Comparison of ENCODE assay signal across 15 cellular contexts in the genomic region with DNA sequence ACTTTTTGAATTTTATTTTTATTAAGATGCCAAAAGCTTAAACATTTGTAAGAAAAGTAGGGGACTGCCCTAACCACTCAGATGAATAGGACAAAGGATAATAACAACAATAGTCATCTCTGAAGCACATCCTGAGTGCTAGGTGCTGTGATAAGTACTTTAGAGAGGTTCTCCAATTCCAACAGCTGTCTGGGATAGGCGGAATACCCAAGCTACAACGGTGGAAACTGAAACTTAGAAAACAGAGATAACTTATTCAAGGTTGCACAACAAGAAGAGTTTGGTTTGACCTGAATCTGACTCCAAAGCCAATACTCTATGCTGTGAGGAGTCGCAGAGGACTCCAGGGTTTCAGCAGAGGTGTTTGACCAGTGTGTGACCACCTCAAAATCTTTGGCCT. TPM values are rescaled to one million over a fixed set of nuclear protein-coding genes. Genes with fewer than 3 reads are reported as not detected.
DNase-seq lines count a peak whose midpoint lies in the region; ATAC-seq and TF ChIP-seq lines count a peak whose summit lies in the region.
"Had no signal": no experiment of that assay in that cellular context is flagged by ENCODE, and none has a peak within 500 bp of the region (broad histone marks: within the 10 kb centered on the region; RNA-seq: fewer than 3 reads in every experiment).

No MANE protein-coding gene starts in this region.

- no peak for DNase-seq in SK-N-MC (ENCODE audit: low read depth, low spot score)
- DNase-seq in kidney epithelial cell (ENCODE audit: low read depth) = no peak
- no peak for DNase-seq in NCI-H1417 treated with DMSO at 0.1 percent for 48 hours (lab: John Stamatoyannopoulos, UW)
- DNase-seq in testis = no peak
- DNase-seq in stimulated activated CD4-positive, alpha-beta T cell treated with anti-CD3 and anti-CD28 coated beads, Interleukin-1b, Interleukin-23, amount 100 ng/mL, for 48 hours = no peak
- DNase-seq: activated CD8-positive, alpha-beta T cell treated with anti-CD3 and anti-CD28 coated beads, Interleukin-2, amount 10 ng/mL, durations not matched to agents 7 days and 5 days; brain microvascular endothelial cell; kidney; mucosa of descending colon; NCI-H2171 treated with DMSO at 0.1 percent for 48 hours had no signal

- WGBS in testis, 2 donors = 46 to 50% methylated on average over 3 of the region's 3 CpGs

- no peaks in the 10 kb centered on the region for H3K27me3 ChIP-seq in BLaER1 treated with 17β-estradiol and CSF1 and Interleukin-3, amounts not matched to agents 10 nM and 100 nM
- H3K27me3 ChIP-seq in HUES6 (ENCODE audit: control insufficient read depth, insufficient read depth, low read length) = peaks cover 15% of the 10 kb centered on the region
- H3K27me3 ChIP-seq in kidney epithelial cell (ENCODE audit: control insufficient read depth, insufficient read depth, low read length) = no peaks in the 10 kb centered on the region
- no peaks in the 10 kb centered on the region for H3K27me3 ChIP-seq in testis
- H3K27me3 ChIP-seq: brain microvascular endothelial cell had no signal

- H3K4me3 ChIP-seq in BLaER1 treated with 17β-estradiol and CSF1 and Interleukin-3, amounts not matched to agents 10 nM and 100 nM = peak overlapping the region in 3 of 10 experiments; percentile 27 to 89 (median 76); a peak in 3 of 20 replicates
- peak overlapping the region; percentile 86; the same call in 1 of the 2 replicates for H3K4me3 ChIP-seq in HUES6 (ENCODE audit: low read depth, low read length)
- H3K4me3 ChIP-seq in SK-N-MC = peak overlapping the region; percentile 87
- H3K4me3 ChIP-seq in kidney epithelial cell (ENCODE audit: low read depth, low read length) = peak overlapping the region; percentile 79
- H3K4me3 ChIP-seq in testis = no peak overlapping the region
- H3K4me3 ChIP-seq: mucosa of descending colon, prostate gland, thoracic aorta had no signal

- H3K9me3 ChIP-seq in BLaER1 treated with 17β-estradiol and CSF1 and Interleukin-3, amounts not matched to agents 10 nM and 100 nM (replicated peaks in 1 of 11) = no peaks in the 10 kb centered on the region
- H3K9me3 ChIP-seq in HUES6 (ENCODE audit: control insufficient read depth, insufficient read depth, low read depth, low read length) = no peaks in the 10 kb centered on the region
- no peaks in the 10 kb centered on the region for H3K9me3 ChIP-seq in SK-N-MC (ENCODE audit: low read depth, low read length)
- H3K9me3 ChIP-seq in testis = no peaks in the 10 kb centered on the region
- H3K9me3 ChIP-seq: mucosa of descending colon, prostate gland, thoracic aorta had no signal

- no peak for TF ChIP-seq POLR2A in testis (IDR thresholded peaks at IDR 0.05)

- intact Hi-C loops in testis (cut with DNase I; ENCODE audit: low total_unique reads) = no loop called here

- TF ChIP-seq CTCF in kidney epithelial cell (IDR thresholded peaks at IDR 0.05; ENCODE audit: insufficient read depth, low read length, poor library complexity, severe bottlenecking) (no peak), testis (IDR thresholded peaks at IDR 0.05) (no peak)

- H3K4me2 ChIP-seq in BLaER1 treated with 17β-estradiol and CSF1 and Interleukin-3, amounts not matched to agents 10 nM and 100 nM = peak overlapping the region in 10 of 11 experiments; percentile 80 to 100 (median 97); a peak in 18 of 22 replicates

- H4K20me1 ChIP-seq in BLaER1 treated with 17β-estradiol and CSF1 and Interleukin-3, amounts not matched to agents 10 nM and 100 nM = peaks cover 0 to 18% (median 0%) of the 10 kb centered on the region in 11 experiments; a peak in 5 of 22 replicates

- no peak overlapping the region for H3K27ac ChIP-seq in BLaER1 treated with 17β-estradiol and CSF1 and Interleukin-3, amounts not matched to agents 10 nM and 100 nM
- no peak overlapping the region for H3K27ac ChIP-seq in HUES6 (ENCODE audit: low read depth, low read length)
- no peak overlapping the region for H3K27ac ChIP-seq in SK-N-MC
- no peak overlapping the region for H3K27ac ChIP-seq in testis
- H3K27ac ChIP-seq: brain microvascular endothelial cell, prostate gland, thoracic aorta had no signal

- peaks cover 20 to 47% (median 39%) of the 10 kb centered on the region in 10 experiments for H3K4me1 ChIP-seq in BLaER1 treated with 17β-estradiol and CSF1 and Interleukin-3, amounts not matched to agents 10 nM and 100 nM
- H3K4me1 ChIP-seq in HUES6 (ENCODE audit: control insufficient read depth, insufficient read depth, low read length) (peaks cover 20% of the 10 kb centered on the region), testis (peaks cover 6% of the 10 kb centered on the region)
- H3K4me1 ChIP-seq: prostate gland had no signal

- peaks cover 0 to 20% (median 9%) of the 10 kb centered on the region in 11 experiments; a peak in 12 of 22 replicates for H3K36me3 ChIP-seq in BLaER1 treated with 17β-estradiol and CSF1 and Interleukin-3, amounts not matched to agents 10 nM and 100 nM
- H3K36me3 ChIP-seq in HUES6 (ENCODE audit: control insufficient read depth, insufficient read depth, low read length) = peaks cover 11% of the 10 kb centered on the region
- H3K36me3 ChIP-seq in SK-N-MC (ENCODE audit: insufficient read depth, low read length) = peaks cover 10% of the 10 kb centered on the region; the same call in 1 of the 2 replicates
- no peaks in the 10 kb centered on the region for H3K36me3 ChIP-seq in kidney epithelial cell (ENCODE audit: control insufficient read depth, insufficient read depth, low read length)
- no peaks in the 10 kb centered on the region for H3K36me3 ChIP-seq in testis (ENCODE audit: low read depth, missing control alignments)
- H3K36me3 ChIP-seq: brain microvascular endothelial cell, prostate gland, thoracic aorta had no signal

- no peak overlapping the region for H3K9ac ChIP-seq in BLaER1 treated with 17β-estradiol and CSF1 and Interleukin-3, amounts not matched to agents 10 nM and 100 nM
- H3K9ac ChIP-seq in HUES6 (ENCODE audit: low read length) = no peak overlapping the region
- no peak overlapping the region for H3K9ac ChIP-seq in SK-N-MC (ENCODE audit: insufficient read length)

- ATAC-seq in HG03460 (IDR thresholded peaks at IDR 0.05; ENCODE audit: unreplicated experiment) = no peak
- ATAC-seq: activated CD8-positive, alpha-beta T cell treated with anti-CD3 and anti-CD28 coated beads, Interleukin-2, amount 10 ng/mL, durations not matched to agents 7 days and 5 days; mucosa of descending colon had no signal

RNA-seq across cellular contexts. Expression of gene RTKN2, which starts 2.0 kb away (rescaled TPM):
- total RNA-seq in kidney epithelial cell = 6.7 and 8.8 TPM in 2 replicates
- total RNA-seq in testis = 1 to 10 TPM; 6.3 to 7.5 TPM
- 9.1 TPM for polyA plus RNA-seq in testis (ENCODE audit: insufficient read depth, low read depth, low replicate concordance)
- total RNA-seq: thoracic aorta had no signal

Comparison
In these comparisons a context has a peak if more than half of its experiments do, and no peak if none do; other contexts are left out.
1. H3K4me3 ChIP-seq: peak in HUES6 (single experiment), SK-N-MC (single experiment) and kidney epithelial cell (single experiment); none in testis (0 of 2).